ENCODE assay signal across 23 cellular contexts in genomic region chr16:81860867-81861266, GRCh38.
DNase-seq lines count a peak whose midpoint lies in the region; ATAC-seq, FAIRE-seq and TF ChIP-seq lines count a peak whose summit lies in the region.
"Had no signal": no experiment of that assay in that cellular context is flagged by ENCODE, and none has a peak within 500 bp of the region (broad histone marks: within the 10 kb centered on the region; RNA-seq: fewer than 3 reads in every experiment).

No MANE protein-coding gene starts in this region.

- H3K36me3 Mint-ChIP-seq in IgD-negative memory B cell (peaks cover 7% of the 10 kb centered on the region), naive B cell (peaks cover 16 to 25% of the 10 kb centered on the region in 2 donors)
- H3K36me3 Mint-ChIP-seq: mesothelial cell of epicardium; naive thymus-derived CD4-positive, alpha-beta T cell had no signal

- H3K9me3 ChIP-seq in K562 (replicated peaks; ENCODE audit: control insufficient read depth, insufficient read depth, low read depth, low read length): no peaks in the 10 kb centered on the region
- no peaks in the 10 kb centered on the region for H3K9me3 ChIP-seq in upper lobe of left lung
- H3K9me3 ChIP-seq in PC-3 (ENCODE audit: low read length): no peaks in the 10 kb centered on the region
- H3K9me3 ChIP-seq: gastrocnemius medialis, stomach had no signal

- peaks cover 3% of the 10 kb centered on the region; the same call in 1 of the 2 replicates for H4K20me1 ChIP-seq in K562 (replicated peaks; ENCODE audit: control insufficient read depth, insufficient read depth, low read length)
- H4K20me1 ChIP-seq in PC-3 (ENCODE audit: low read length): no peaks in the 10 kb centered on the region

- CTCF ChIA-PET in K562 (lab: Yijun Ruan, JAX; ENCODE audit: low intra/inter-chr PET ratio): no interaction called here
- CTCF ChIA-PET in PC-3 (lab: Charles Lee): no interaction called here

- no peaks in the 10 kb centered on the region for H3K27me3 Mint-ChIP-seq in IgD-negative memory B cell
- no peaks in the 10 kb centered on the region for H3K27me3 Mint-ChIP-seq in naive B cell
- H3K27me3 Mint-ChIP-seq: CD4-positive, alpha-beta T cell had no signal

- TF ChIP-seq CTCF in K562 (IDR thresholded peaks at IDR 0.05 in 2 of 3, conservative IDR thresholded peaks at IDR 0.05 in 1 of 3; ENCODE audit: insufficient read depth in 2 of 3, low read depth in 1 of 3, low read length in 3 of 3) (no peak), upper lobe of left lung (IDR thresholded peaks at IDR 0.05) (no peak), PC-3 (conservative IDR thresholded peaks at IDR 0.05; ENCODE audit: low read depth, low read length) (no peak)

- TF ChIP-seq EP300 in K562 (IDR thresholded peaks at IDR 0.05; ENCODE audit: low read length): no peak
- TF ChIP-seq EP300 in upper lobe of left lung (IDR thresholded peaks at IDR 0.05): no peak

- BruUV-seq in K562 (replicated peaks; lab: Mats Ljungman, UMichigan): no TSS peak
- BruUV-seq in PC-3 (replicated peaks; lab: Mats Ljungman, UMichigan): no TSS peak

- 14% methylated on average over 8 of the region's 8 CpGs for WGBS in K562 (ENCODE audit: insufficient coverage, low coverage, missing lambda C conversion rate)
- 91 to 95% methylated on average over 8 of the region's 8 CpGs for WGBS in upper lobe of left lung, 2 donors

- H3K4me1 ChIP-seq in K562 (replicated peaks in 1 of 2; ENCODE audit: control insufficient read depth in 2 of 2, insufficient read depth in 2 of 2, low read length in 2 of 2): no peaks in the 10 kb centered on the region
- H3K4me1 ChIP-seq in upper lobe of left lung: peaks cover 7 to 13% (median 9%) of the 10 kb centered on the region in 4 donors
- H3K4me1 ChIP-seq in PC-3 (ENCODE audit: insufficient read depth, low read length): no peaks in the 10 kb centered on the region
- H3K4me1 ChIP-seq: gastrocnemius medialis had no signal

- H3K9ac ChIP-seq in K562 (ENCODE audit: insufficient read depth in 1 of 2, low read depth in 2 of 2, low read length in 2 of 2): no peak overlapping the region
- no peak overlapping the region for H3K9ac ChIP-seq in PC-3 (ENCODE audit: low read length)

- no peak for TF ChIP-seq RAD21 in K562 (CRISPR knock-in tag; conservative IDR thresholded peaks at IDR 0.05 in 1 of 2, IDR thresholded peaks at IDR 0.05 in 1 of 2)

- POLR2A ChIA-PET in K562 (lab: Yijun Ruan, JAX): interaction anchor here (0.7 to 1.3 kb wide), 2 partner anchors 18 to 25 kb away, joined by 3 to 6 read pairs; no protein-coding TSS in a partner anchor
- POLR2A ChIA-PET in PC-3 (lab: Charles Lee; ENCODE audit: unreplicated experiment): interaction anchor here (0.6 kb wide), 1 partner anchor 10 kb away, joined by 3 read pairs; no protein-coding TSS in a partner anchor

- H3K4me1 Mint-ChIP-seq in IgD-negative memory B cell (peaks cover 34 to 46% (median 45%) of the 10 kb centered on the region in 3 donors), naive B cell (peaks cover 36 to 63% (median 52%) of the 10 kb centered on the region in 3 donors)

- H3F3A ChIP-seq in PC-3 (ENCODE audit: low read length, unreplicated experiment): no peaks in the 10 kb centered on the region

- H3K4me3 ChIP-seq in K562: no peak overlapping the region
- H3K4me3 ChIP-seq in upper lobe of left lung: no peak overlapping the region
- H3K4me3 ChIP-seq in PC-3 (ENCODE audit: low read length): no peak overlapping the region
- H3K4me3 ChIP-seq: gastrocnemius medialis, stomach had no signal

- no peak overlapping the region for H3K4me2 ChIP-seq in K562 (ENCODE audit: insufficient read depth, low read length)
- H3K4me2 ChIP-seq in PC-3 (ENCODE audit: low read length): no peak overlapping the region

- in situ Hi-C loops in K562 (cut with MboI): no loop called here

- H3K4me3 Mint-ChIP-seq in IgD-negative memory B cell (peak overlapping the region in 3 of 4 donors; percentile 24 to 53 (median 39)), naive B cell (no peak overlapping the region)
- H3K4me3 Mint-ChIP-seq: activated CD8-positive, alpha-beta T cell treated with anti-CD3 and anti-CD28 coated beads, Interleukin-2, amount 10 ng/mL, durations not matched to agents 7 days and 5 days; CD4-positive, alpha-beta T cell; mesothelial cell of epicardium; naive thymus-derived CD4-positive, alpha-beta T cell had no signal

- H3K27ac ChIP-seq in K562 (ENCODE audit: extremely low read depth, low read depth, low read length) (no peak overlapping the region), upper lobe of left lung (peak overlapping the region; percentile 36 to 83 (median 64)), PC-3 (ENCODE audit: low read length) (no peak overlapping the region)

- H3K36me3 ChIP-seq in K562 (ENCODE audit: control insufficient read depth, insufficient read depth, low read length) (no peaks in the 10 kb centered on the region), upper lobe of left lung (peaks cover 0 to 4% (median 0%) of the 10 kb centered on the region in 4 donors), PC-3 (ENCODE audit: low read depth, low read length) (no peaks in the 10 kb centered on the region)
- H3K36me3 ChIP-seq: gastrocnemius medialis had no signal

- no peaks in the 10 kb centered on the region for H3K9me3 Mint-ChIP-seq in IgD-negative memory B cell
- H3K9me3 Mint-ChIP-seq in naive B cell: no peaks in the 10 kb centered on the region
- H3K9me3 Mint-ChIP-seq: CD4-positive, alpha-beta T cell; mesothelial cell of epicardium had no signal

- H3K9me2 ChIP-seq in PC-3 (replicated peaks; ENCODE audit: low read length): no peaks in the 10 kb centered on the region

- TF ChIP-seq POLR2A in K562 (conservative IDR thresholded peaks at IDR 0.05) (no peak), upper lobe of left lung (IDR thresholded peaks at IDR 0.05) (no peak)

- H3K9me1 ChIP-seq in K562 (ENCODE audit: control insufficient read depth, insufficient read depth, low read length): no peaks in the 10 kb centered on the region

- DNase-seq in K562 (ENCODE audit: extremely low read depth in 1 of 4, low spot score in 3 of 4) (no peak), naive B cell (no peak), upper lobe of left lung (no peak), medulla oblongata (ENCODE audit: extremely low spot score) (no peak), PC-3 (no peak), GM19240 (ENCODE audit: insufficient read length, low spot score) (no peak)
- DNase-seq: activated CD4-positive, CD25-positive, alpha-beta regulatory T cell treated with anti-CD3 and anti-CD28 coated beads, Interleukin-2, amount 50 U/mL, for 72 hours; activated CD8-positive, alpha-beta T cell treated with anti-CD3 and anti-CD28 coated beads, Interleukin-2, amount 10 ng/mL, durations not matched to agents 7 days and 5 days; activated effector memory CD4-positive, alpha-beta T cell treated with Interleukin-2 at 50 U/mL for 16 hours; caudate nucleus; CD4-positive, alpha-beta T cell; gastrocnemius medialis; hippocampal formation; naive thymus-derived CD4-positive, alpha-beta T cell; NCI-H1417; NCI-H2081; NCI-H69; stomach had no signal

- H3K27ac Mint-ChIP-seq in IgD-negative memory B cell: peak overlapping the region; percentile 75 to 95 (median 94)
- H3K27ac Mint-ChIP-seq in naive B cell: peak overlapping the region; percentile 38 to 87 (median 77)
- H3K27ac Mint-ChIP-seq: activated CD8-positive, alpha-beta T cell treated with anti-CD3 and anti-CD28 coated beads, Interleukin-2, amount 10 ng/mL, durations not matched to agents 7 days and 5 days; CD4-positive, alpha-beta T cell; mesothelial cell of epicardium had no signal

- no peak overlapping the region for H2AFZ ChIP-seq in K562 (ENCODE audit: low read depth, low read length)
- no peak overlapping the region for H2AFZ ChIP-seq in PC-3 (ENCODE audit: low read length)

- ATAC-seq in K562: no peak
- ATAC-seq in naive B cell (ENCODE audit: low read depth in 2 of 2): no peak
- no peak for ATAC-seq in upper lobe of left lung (ENCODE audit: low FRiP score in 2 of 2)
- ATAC-seq in PC-3: no peak
- ATAC-seq: activated CD8-positive, alpha-beta T cell treated with anti-CD3 and anti-CD28 coated beads, Interleukin-2, amount 10 ng/mL, durations not matched to agents 7 days and 5 days; gastrocnemius medialis had no signal

- no peak for FAIRE-seq in K562 (lab: Jason Lieb, UNC)
- FAIRE-seq: astrocyte, endometrium, H1 had no signal

- H3K79me2 ChIP-seq in K562 (ENCODE audit: control insufficient read depth, insufficient read depth, low read length): no peaks in the 10 kb centered on the region
- H3K79me2 ChIP-seq in PC-3 (ENCODE audit: low read length): no peaks in the 10 kb centered on the region

- peaks cover 18 to 46% of the 10 kb centered on the region in 2 experiments; a peak in 4 of 5 replicates for H3K27me3 ChIP-seq in K562 (ENCODE audit: control insufficient read depth in 2 of 2, insufficient read depth in 2 of 2, low read length in 2 of 2)
- no peaks in the 10 kb centered on the region for H3K27me3 ChIP-seq in upper lobe of left lung
- H3K27me3 ChIP-seq in PC-3 (ENCODE audit: low read length): no peaks in the 10 kb centered on the region

- intact Hi-C loops in K562 (cut with micrococcal nuclease) (no loop called here), PC-3 (cut with micrococcal nuclease) (no loop called here)

TF ChIP-seq in K562, 482 proteins besides CTCF, POLR2A, EP300 and RAD21:
- TF ChIP-seq RNF2 (IDR thresholded peaks at IDR 0.05): peak; percentile 2; the same call in 1 of the 2 replicates
- TF ChIP-seq MCM5 (IDR thresholded peaks at IDR 0.05; ENCODE audit: low read depth): no peak
TF ChIP-seq in K562: peak in this region for 1.

Comparison
In these comparisons a context has a peak if more than half of its experiments do, and no peak if none do; other contexts are left out.
1. H3K4me3 Mint-ChIP-seq: peak in IgD-negative memory B cell (3 of 4); none in naive B cell (0 of 8).
2. H3K27ac ChIP-seq: peak in upper lobe of left lung (4 of 4); none in K562 (single experiment) and PC-3 (single experiment).